1 cellular context compared by ENCODE assay signal in genomic region chr3:98972155-98972554, GRCh38.
A peak's percentile ranks its signal among the peaks of the same experiment; 100 is the strongest.
TF ChIP-seq lines count a peak whose summit lies in the region.

No MANE protein-coding gene starts in this region.

TF ChIP-seq in HEK293, 187 proteins besides CTCF, POLR2A, EP300 and RAD21 (continued from another document):
- TF ChIP-seq ZBTB26 (tag by site-specific recombination; optimal IDR thresholded peaks at IDR 0.05) (no peak), ZNF791 (tag by site-specific recombination; IDR thresholded peaks at IDR 0.05) (no peak), REST (tag by site-specific recombination; IDR thresholded peaks at IDR 0.05) (no peak), PRDM6 (tag by site-specific recombination; IDR thresholded peaks at IDR 0.05) (0 out of 2 replicates have a peak, but pooled peaks have one; percentile 6), ZNF398 (tag by site-specific recombination; IDR thresholded peaks at IDR 0.05) (peak; percentile 85), PRDM4 (tag by site-specific recombination; IDR thresholded peaks at IDR 0.05) (no peak), SCRT2 (tag by site-specific recombination; IDR thresholded peaks at IDR 0.05) (peak; percentile 34; the same call in 1 of the 2 replicates)
